Comparison of ENCODE assay signal across 17 cellular contexts in genomic region chr22:42371112-42371900, GRCh38.
"Had no signal": no experiment of that assay in that cellular context is flagged by ENCODE, and none has a peak within 500 bp of the region (broad histone marks: within the 10 kb centered on the region; RNA-seq: fewer than 3 reads in every experiment).

No MANE protein-coding gene starts in this region.

- DNase-seq: activated CD4-positive, alpha-beta T cell treated with anti-CD3 and anti-CD28 coated beads for 48 hours; activated CD8-positive, alpha-beta memory T cell treated with anti-CD3 and anti-CD28 coated beads for 24 hours; activated naive CD4-positive, alpha-beta T cell treated with anti-CD3 and anti-CD28 coated beads for 36 hours; caudate nucleus; colonic mucosa; foreskin keratinocyte; heart left ventricle; small intestine; substantia nigra; T-cell; T1000; trophoblast cell had no signal

- H3K4me3 Mint-ChIP-seq: activated naive CD4-positive, alpha-beta T cell treated with anti-CD3 and anti-CD28 coated beads for 36 hours; memory B cell; stimulated activated effector memory CD8-positive, alpha-beta T cell treated with anti-CD3 and anti-CD28 coated beads, Interleukin-12 subunit alpha, Interleukin-12 subunit beta, amount 100 ng/mL, for 72 hours; T-cell had no signal

- H3K27ac Mint-ChIP-seq: activated naive CD4-positive, alpha-beta T cell treated with anti-CD3 and anti-CD28 coated beads for 36 hours; memory B cell; stimulated activated effector memory CD8-positive, alpha-beta T cell treated with anti-CD3 and anti-CD28 coated beads, Interleukin-12 subunit alpha, Interleukin-12 subunit beta, amount 100 ng/mL, for 72 hours; T-cell had no signal

- H3K9me3 Mint-ChIP-seq: activated naive CD4-positive, alpha-beta T cell treated with anti-CD3 and anti-CD28 coated beads for 36 hours; memory B cell; stimulated activated effector memory CD8-positive, alpha-beta T cell treated with anti-CD3 and anti-CD28 coated beads, Interleukin-12 subunit alpha, Interleukin-12 subunit beta, amount 100 ng/mL, for 72 hours; T-cell had no signal

- ATAC-seq: foreskin keratinocyte; heart left ventricle; left lobe of liver; right cardiac atrium; stimulated activated effector memory CD8-positive, alpha-beta T cell treated with anti-CD3 and anti-CD28 coated beads, Interleukin-12 subunit alpha, Interleukin-12 subunit beta, amount 100 ng/mL, for 72 hours; T-cell had no signal

- FAIRE-seq: islet of Langerhans, small intestine had no signal

- H3K36me3 Mint-ChIP-seq: memory B cell; stimulated activated effector memory CD8-positive, alpha-beta T cell treated with anti-CD3 and anti-CD28 coated beads, Interleukin-12 subunit alpha, Interleukin-12 subunit beta, amount 100 ng/mL, for 72 hours; T-cell had no signal
